Comparison of ENCODE assay signal across 18 cellular contexts in genomic region chr14:74134484-74134883, GRCh38. TPM values are rescaled to one million over a fixed set of nuclear protein-coding genes. Genes with fewer than 3 reads are reported as not detected.
DNase-seq lines count a peak whose midpoint lies in the region; ATAC-seq, FAIRE-seq and TF ChIP-seq lines count a peak whose summit lies in the region.
"Had no signal": no experiment of that assay in that cellular context is flagged by ENCODE, and none has a peak within 500 bp of the region (broad histone marks: within the 10 kb centered on the region; RNA-seq: fewer than 3 reads in every experiment).

No MANE protein-coding gene starts in this region.

- no peaks in the 10 kb centered on the region for H3K27me3 Mint-ChIP-seq in activated CD8-positive, alpha-beta memory T cell treated with anti-CD3 and anti-CD28 coated beads, Interleukin-2, amount 10 ng/mL, durations not matched to agents 7 days and 5 days
- H3K27me3 Mint-ChIP-seq in central memory CD8-positive, alpha-beta T cell = no peaks in the 10 kb centered on the region
- no peaks in the 10 kb centered on the region for H3K27me3 Mint-ChIP-seq in progenitor cell of endocrine pancreas
- H3K27me3 Mint-ChIP-seq: naive thymus-derived CD4-positive, alpha-beta T cell had no signal

- peaks cover 4% of the 10 kb centered on the region for H3K36me3 Mint-ChIP-seq in activated CD8-positive, alpha-beta memory T cell treated with anti-CD3 and anti-CD28 coated beads, Interleukin-2, amount 10 ng/mL, durations not matched to agents 7 days and 5 days
- no peaks in the 10 kb centered on the region for H3K36me3 Mint-ChIP-seq in central memory CD8-positive, alpha-beta T cell (ENCODE audit: insufficient read depth)
- H3K36me3 Mint-ChIP-seq in progenitor cell of endocrine pancreas (ENCODE audit: insufficient read depth) = peaks cover 3% of the 10 kb centered on the region

- no peak for TF ChIP-seq CTCF in progenitor cell of endocrine pancreas (IDR thresholded peaks at IDR 0.05; ENCODE audit: unreplicated experiment)
- TF ChIP-seq CTCF in D721Med (IDR thresholded peaks at IDR 0.05; ENCODE audit: insufficient read depth, missing control alignments) = no peak

- ATAC-seq in activated CD8-positive, alpha-beta memory T cell treated with anti-CD3 and anti-CD28 coated beads, Interleukin-2, amount 10 ng/mL, durations not matched to agents 7 days and 5 days = peak; percentile 39
- ATAC-seq in central memory CD8-positive, alpha-beta T cell (replicated peaks; ENCODE audit: extremely low read depth, poor library complexity, severe bottlenecking) = no peak

- FAIRE-seq in HTR-8/SVneo (lab: Jason Lieb, UNC) (peak; percentile 51), D721Med (lab: Jason Lieb, UNC) (no peak)
- FAIRE-seq: A204.1 had no signal

- no peak overlapping the region for H3K4me3 Mint-ChIP-seq in activated CD8-positive, alpha-beta memory T cell treated with anti-CD3 and anti-CD28 coated beads, Interleukin-2, amount 10 ng/mL, durations not matched to agents 7 days and 5 days
- H3K4me3 Mint-ChIP-seq in central memory CD8-positive, alpha-beta T cell = no peak overlapping the region
- H3K4me3 Mint-ChIP-seq in progenitor cell of endocrine pancreas (ENCODE audit: low read depth) = peak overlapping the region; percentile 19
- H3K4me3 Mint-ChIP-seq: naive thymus-derived CD4-positive, alpha-beta T cell had no signal

- DNase-seq in activated CD8-positive, alpha-beta memory T cell treated with anti-CD3 and anti-CD28 coated beads, Interleukin-2, amount 10 ng/mL, durations not matched to agents 7 days and 5 days = no peak
- no peak for DNase-seq in activated CD8-positive, alpha-beta memory T cell treated with anti-CD3 and anti-CD28 coated beads, Interleukin-2, amount 50 U/mL, for 48 hours
- DNase-seq in HTR-8/SVneo (ENCODE audit: insufficient read length, low spot score) (no peak), progenitor cell of endocrine pancreas (ENCODE audit: low spot score, unreplicated experiment) (no peak), Ammon's horn (ENCODE audit: low spot score) (no peak), D721Med (ENCODE audit: insufficient read length, low spot score) (no peak)
- DNase-seq in central memory CD8-positive, alpha-beta T cell (ENCODE audit: low spot score in 2 of 2) = no peak
- no peak for DNase-seq in stimulated activated CD8-positive, alpha-beta memory T cell treated with anti-CD3 and anti-CD28 coated beads, Interleukin-4, amount 100 ng/mL, for 48 hours
- DNase-seq: activated effector memory CD4-positive, alpha-beta T cell treated with Interleukin-2 at 50 U/mL for 16 hours; aorta; C1 segment of cervical spinal cord; DMS79; GM23248; naive thymus-derived CD4-positive, alpha-beta T cell; NCI-H187; stimulated activated CD4-positive, alpha-beta T cell treated with anti-CD3 and anti-CD28 coated beads, Interleukin-4, amount 100 ng/mL, for 24 hours; SW 1271 had no signal

- no peak overlapping the region for H3K27ac Mint-ChIP-seq in activated CD8-positive, alpha-beta memory T cell treated with anti-CD3 and anti-CD28 coated beads, Interleukin-2, amount 10 ng/mL, durations not matched to agents 7 days and 5 days
- H3K27ac Mint-ChIP-seq in central memory CD8-positive, alpha-beta T cell (ENCODE audit: low read depth) = peak overlapping the region; percentile 78
- H3K27ac Mint-ChIP-seq in progenitor cell of endocrine pancreas = peak overlapping the region; percentile 78

- H3K4me1 Mint-ChIP-seq in activated CD8-positive, alpha-beta memory T cell treated with anti-CD3 and anti-CD28 coated beads, Interleukin-2, amount 10 ng/mL, durations not matched to agents 7 days and 5 days = peaks cover 20% of the 10 kb centered on the region
- peaks cover 23% of the 10 kb centered on the region for H3K4me1 Mint-ChIP-seq in central memory CD8-positive, alpha-beta T cell
- H3K4me1 Mint-ChIP-seq in progenitor cell of endocrine pancreas (ENCODE audit: low read depth) = peaks cover 31% of the 10 kb centered on the region

- CTCF ChIA-PET in activated CD8-positive, alpha-beta memory T cell treated with anti-CD3 and anti-CD28 coated beads, Interleukin-2, amount 10 ng/mL, durations not matched to agents 7 days and 5 days (lab: Charles Lee) = no interaction called here

- no peaks in the 10 kb centered on the region for H3K9me3 Mint-ChIP-seq in activated CD8-positive, alpha-beta memory T cell treated with anti-CD3 and anti-CD28 coated beads, Interleukin-2, amount 10 ng/mL, durations not matched to agents 7 days and 5 days (ENCODE audit: low read depth)
- H3K9me3 Mint-ChIP-seq in central memory CD8-positive, alpha-beta T cell = no peaks in the 10 kb centered on the region
- no peaks in the 10 kb centered on the region for H3K9me3 Mint-ChIP-seq in progenitor cell of endocrine pancreas (ENCODE audit: low read depth)
- H3K9me3 Mint-ChIP-seq: naive thymus-derived CD4-positive, alpha-beta T cell had no signal

RNA-seq across cellular contexts. Expression of gene LIN52, which starts 49.7 kb away (rescaled TPM):
- total RNA-seq in activated CD8-positive, alpha-beta memory T cell treated with anti-CD3 and anti-CD28 coated beads, Interleukin-2, amount 10 ng/mL, durations not matched to agents 7 days and 5 days = 10 to 100 TPM; 18.3 to 20.1 TPM
- total RNA-seq in progenitor cell of endocrine pancreas = 13.4 and 14.3 TPM in 2 replicates

RNA-seq across cellular contexts. Expression of gene ALDH6A1, which starts 50.2 kb away (rescaled TPM):
- total RNA-seq in activated CD8-positive, alpha-beta memory T cell treated with anti-CD3 and anti-CD28 coated beads, Interleukin-2, amount 10 ng/mL, durations not matched to agents 7 days and 5 days = 10 to 100 TPM; 13.8 to 15.5 TPM
- total RNA-seq in progenitor cell of endocrine pancreas = 55.4 and 57.3 TPM in 2 replicates
